Comparison of ENCODE assay signal across 16 cellular contexts in genomic region chr19:48982280-48982679, GRCh38. TPM values are rescaled to one million over a fixed set of nuclear protein-coding genes. Genes with fewer than 3 reads are reported as not detected.
DNase-seq lines count a peak whose midpoint lies in the region; ATAC-seq and TF ChIP-seq lines count a peak whose summit lies in the region.
"Had no signal": no experiment of that assay in that cellular context is flagged by ENCODE, and none has a peak within 500 bp of the region (broad histone marks: within the 10 kb centered on the region; RNA-seq: fewer than 3 reads in every experiment).

No MANE protein-coding gene starts in this region.

- DNase-seq in heart left ventricle (no peak), Right ventricle myocardium superior (no peak), HFFc6 (no peak), endodermal cell (peak; percentile 63), Karpas-422 (no peak), NCI-H2081 (lab: John Stamatoyannopoulos, UW) (no peak), foreskin melanocyte (no peak)
- DNase-seq: CD8-positive, alpha-beta T cell; MG63; NCI-H1092 treated with DMSO at 0.1 percent for 48 hours; NCI-H226; NCI-H526; NK-92 treated with Interleukin-12 subunit alpha and Interleukin-12 subunit beta, amount 100 ng/mL, for 24 hours; SIG-M5 had no signal

- H3K27ac ChIP-seq in heart left ventricle, result peak overlapping the region in 8 of 12 donors; percentile 28 to 66 (median 39)
- H3K27ac ChIP-seq in endodermal cell (ENCODE audit: low read depth, low read length), result no peak overlapping the region
- no peak overlapping the region for H3K27ac ChIP-seq in Karpas-422 (ENCODE audit: low read length)
- H3K27ac ChIP-seq: BLaER1 had no signal

- H3K4me3 Mint-ChIP-seq in HFFc6, result no peak overlapping the region
- H3K4me3 Mint-ChIP-seq in endodermal cell, result no peak overlapping the region
- H3K4me3 Mint-ChIP-seq in stimulated activated memory B cell treated with anti-CD40 and anti-IgM and Interleukin-4, amounts not matched to agents 10 μg/mL and 1 μg/mL and 100 μg/mL, for 72 hours, result no peak overlapping the region
- H3K4me3 Mint-ChIP-seq: CD8-positive, alpha-beta T cell had no signal

- H3K4me2 ChIP-seq in Karpas-422 (ENCODE audit: low read depth, low read length, poor library complexity, severe bottlenecking), result no peak overlapping the region
- H3K4me2 ChIP-seq: BLaER1 had no signal

- H3K4me1 Mint-ChIP-seq in HFFc6 (ENCODE audit: low read depth), result peaks cover 21% of the 10 kb centered on the region
- H3K4me1 Mint-ChIP-seq in endodermal cell, result no peaks in the 10 kb centered on the region
- H3K4me1 Mint-ChIP-seq in stimulated activated memory B cell treated with anti-CD40 and anti-IgM and Interleukin-4, amounts not matched to agents 10 μg/mL and 1 μg/mL and 100 μg/mL, for 72 hours, result peaks cover 26% of the 10 kb centered on the region

- H3K9me3 ChIP-seq in heart left ventricle (no peaks in the 10 kb centered on the region), endodermal cell (ENCODE audit: control insufficient read depth, low read length) (no peaks in the 10 kb centered on the region), Karpas-422 (ENCODE audit: low read length) (no peaks in the 10 kb centered on the region)
- H3K9me3 ChIP-seq: BLaER1, MG63 had no signal

- no peaks in the 10 kb centered on the region for H4K20me1 ChIP-seq in Karpas-422 (ENCODE audit: insufficient read depth, low read depth, low read length)
- H4K20me1 ChIP-seq: BLaER1 had no signal

- H3K9me2 ChIP-seq in Karpas-422 (replicated peaks; ENCODE audit: insufficient read depth, low read length), result no peaks in the 10 kb centered on the region

- WGBS in heart left ventricle, 4 donors, result 91 to 94% (median 92%) methylated on average over 8 to 9 of the region's 9 CpGs
- WGBS in endodermal cell (ENCODE audit: insufficient coverage in 1 of 2, insufficient read length in 1 of 2), 2 experiments, result 94 to 95% methylated on average over 7 to 9 of the region's 9 CpGs

- peaks cover 0 to 26% (median 14%) of the 10 kb centered on the region in 12 donors for H3K4me1 ChIP-seq in heart left ventricle
- H3K4me1 ChIP-seq in endodermal cell (ENCODE audit: control insufficient read depth, insufficient read depth, low read length), result no peaks in the 10 kb centered on the region
- no peaks in the 10 kb centered on the region for H3K4me1 ChIP-seq in Karpas-422 (ENCODE audit: low read length)

- no peak for TF ChIP-seq POLR2A in heart left ventricle (IDR thresholded peaks at IDR 0.05)

- peaks cover 36% of the 10 kb centered on the region for H3K36me3 Mint-ChIP-seq in HFFc6 (ENCODE audit: low read depth)
- peaks cover 69% of the 10 kb centered on the region for H3K36me3 Mint-ChIP-seq in endodermal cell (ENCODE audit: low read depth)
- H3K36me3 Mint-ChIP-seq in stimulated activated memory B cell treated with anti-CD40 and anti-IgM and Interleukin-4, amounts not matched to agents 10 μg/mL and 1 μg/mL and 100 μg/mL, for 72 hours, result peaks cover 58% of the 10 kb centered on the region

- H3K4me3 ChIP-seq in heart left ventricle, result no peak overlapping the region
- no peak overlapping the region for H3K4me3 ChIP-seq in endodermal cell (ENCODE audit: low read length)
- no peak overlapping the region for H3K4me3 ChIP-seq in Karpas-422 (ENCODE audit: low read length)
- H3K4me3 ChIP-seq: BLaER1, MG63 had no signal

- H3K27me3 Mint-ChIP-seq in HFFc6 (ENCODE audit: insufficient read depth) (no peaks in the 10 kb centered on the region; the same call in 1 of the 2 replicates), endodermal cell (ENCODE audit: insufficient read depth) (no peaks in the 10 kb centered on the region)
- no peaks in the 10 kb centered on the region for H3K27me3 Mint-ChIP-seq in stimulated activated memory B cell treated with anti-CD40 and anti-IgM and Interleukin-4, amounts not matched to agents 10 μg/mL and 1 μg/mL and 100 μg/mL, for 72 hours

- H3K79me2 ChIP-seq in Karpas-422 (ENCODE audit: low read length), result no peaks in the 10 kb centered on the region

- peaks cover 0 to 84% (median 78%) of the 10 kb centered on the region in 9 donors for H3K36me3 ChIP-seq in heart left ventricle
- H3K36me3 ChIP-seq in endodermal cell (ENCODE audit: control insufficient read depth, insufficient read depth, low read length), result peaks cover 67% of the 10 kb centered on the region
- peaks cover 45% of the 10 kb centered on the region for H3K36me3 ChIP-seq in Karpas-422 (ENCODE audit: insufficient read depth, low read length)

- H3K27me3 ChIP-seq in heart left ventricle, result no peaks in the 10 kb centered on the region
- H3K27me3 ChIP-seq in endodermal cell (ENCODE audit: control insufficient read depth, insufficient read depth, low read length, poor library complexity, severe bottlenecking), result no peaks in the 10 kb centered on the region
- H3K27me3 ChIP-seq in Karpas-422 (ENCODE audit: low read length), result no peaks in the 10 kb centered on the region
- H3K27me3 ChIP-seq: BLaER1, MG63 had no signal

- H3K9ac ChIP-seq in endodermal cell (ENCODE audit: extremely low read depth, low read length, poor library complexity, severe bottlenecking), result no peak overlapping the region
- no peak overlapping the region for H3K9ac ChIP-seq in Karpas-422 (ENCODE audit: low read length)
- H3K9ac ChIP-seq: BLaER1 had no signal

- no peak for TF ChIP-seq CTCF in heart left ventricle (IDR thresholded peaks at IDR 0.05)
- no peak for TF ChIP-seq CTCF in HFFc6 (IDR thresholded peaks at IDR 0.05)
- TF ChIP-seq CTCF in endodermal cell (conservative IDR thresholded peaks at IDR 0.05), result no peak

- H3K27ac Mint-ChIP-seq in HFFc6 (peak overlapping the region; percentile 53; the same call in 1 of the 2 replicates), endodermal cell (no peak overlapping the region)
- H3K27ac Mint-ChIP-seq in stimulated activated memory B cell treated with anti-CD40 and anti-IgM and Interleukin-4, amounts not matched to agents 10 μg/mL and 1 μg/mL and 100 μg/mL, for 72 hours, result peak overlapping the region; percentile 38
- H3K27ac Mint-ChIP-seq: CD8-positive, alpha-beta T cell had no signal

- intact Hi-C loops in heart left ventricle (cut with DNase I), result no loop called here
- intact Hi-C loops in Right ventricle myocardium superior (cut with DNase I), result no loop called here

- ATAC-seq in heart left ventricle (no peak), Right ventricle myocardium superior (ENCODE audit: poor library complexity) (no peak)
- no peak for ATAC-seq in stimulated activated memory B cell treated with anti-CD40 and anti-IgM and Interleukin-4, amounts not matched to agents 10 μg/mL and 1 μg/mL and 100 μg/mL, for 72 hours
- ATAC-seq: CD8-positive, alpha-beta T cell had no signal

- H3K9me3 Mint-ChIP-seq in HFFc6 (no peaks in the 10 kb centered on the region), endodermal cell (no peaks in the 10 kb centered on the region)
- peaks cover 2% of the 10 kb centered on the region for H3K9me3 Mint-ChIP-seq in stimulated activated memory B cell treated with anti-CD40 and anti-IgM and Interleukin-4, amounts not matched to agents 10 μg/mL and 1 μg/mL and 100 μg/mL, for 72 hours
- H3K9me3 Mint-ChIP-seq: CD8-positive, alpha-beta T cell had no signal

- no peak overlapping the region for H2AFZ ChIP-seq in Karpas-422 (ENCODE audit: low read length)

RNA-seq across cellular contexts. Expression of gene GYS1, which starts 10.8 kb away (rescaled TPM):
- total RNA-seq in heart left ventricle, result 100 to 1,000 TPM; 125 to 264 (median 173) TPM
- 100 to 1,000 TPM; 114 to 154 TPM for polyA plus RNA-seq in heart left ventricle
- 100 TPM for total RNA-seq in Right ventricle myocardium superior
- 10 to 100 TPM; 76.0 to 90.8 (median 87.5) TPM for total RNA-seq in HFFc6 (2021; fragmentation: NEBNext Ultra II Directional; extraction: Animal tissue kit (Norgen Biotek cat#: 25700))
- 10 to 100 TPM; 63.5 to 69.1 TPM for total RNA-seq in endodermal cell
- 34.7 TPM for polyA plus RNA-seq in endodermal cell (2013, experiment 1 of 2)
- 34.4 TPM for polyA plus RNA-seq in endodermal cell (2013, experiment 2 of 2)
- total RNA-seq in Karpas-422 (2014; rRNA removed; shearing (Covaris generic); ENCODE audit: low replicate concordance), result 39.0 and 42.6 TPM in 2 replicates

RNA-seq across cellular contexts. Expression of gene RUVBL2, which starts 11.4 kb away (rescaled TPM):
- 10 to 100 TPM; 41.4 to 93.9 (median 50.9) TPM for total RNA-seq in heart left ventricle
- 100 to 1,000 TPM in 1 of 2 donors, 10 to 100 TPM in 1; 68.0 to 109 TPM for polyA plus RNA-seq in heart left ventricle
- total RNA-seq in Right ventricle myocardium superior, result 41.7 TPM
- 100 to 1,000 TPM; 131 to 161 (median 159) TPM for total RNA-seq in HFFc6 (2021; fragmentation: NEBNext Ultra II Directional; extraction: Animal tissue kit (Norgen Biotek cat#: 25700))
- 100 to 1,000 TPM; 101 to 112 TPM for total RNA-seq in endodermal cell
- 71.4 TPM for polyA plus RNA-seq in endodermal cell (2013, experiment 1 of 2)
- 65.0 TPM for polyA plus RNA-seq in endodermal cell (2013, experiment 2 of 2)
- 107 and 298 TPM in 2 replicates for total RNA-seq in Karpas-422 (2014; rRNA removed; shearing (Covaris generic); ENCODE audit: low replicate concordance)

RNA-seq across cellular contexts. Expression of gene FTL, which starts 17.2 kb away (rescaled TPM):
- total RNA-seq in heart left ventricle (1,000 to 10,000 TPM in 4 of 9 donors, 100 to 1,000 TPM in 5; 484 to 6,770 (median 857) TPM), Right ventricle myocardium superior (748 TPM), endodermal cell (1,000 to 10,000 TPM; 1,784 to 3,181 TPM)
- 1,000 to 10,000 TPM in 1 of 2 donors, 100 to 1,000 TPM in 1; 836 to 1,542 TPM for polyA plus RNA-seq in heart left ventricle
- total RNA-seq in HFFc6 (2021; fragmentation: NEBNext Ultra II Directional; extraction: Animal tissue kit (Norgen Biotek cat#: 25700)), result 1,000 to 10,000 TPM; 2,438 to 4,450 (median 3,824) TPM
- polyA plus RNA-seq in endodermal cell (2013, experiment 1 of 2), result 1,418 TPM
- 1,365 TPM for polyA plus RNA-seq in endodermal cell (2013, experiment 2 of 2)
- total RNA-seq in Karpas-422 (2014; rRNA removed; shearing (Covaris generic); ENCODE audit: low replicate concordance), result 6,036 and 6,638 TPM in 2 replicates

RNA-seq across cellular contexts. Expression of gene BAX, which starts 27.6 kb away (rescaled TPM):
- 10 to 100 TPM; 17.9 to 68.4 (median 23.1) TPM for total RNA-seq in heart left ventricle
- polyA plus RNA-seq in heart left ventricle, result 10 to 100 TPM; 21.1 to 34.4 TPM
- total RNA-seq in Right ventricle myocardium superior, result 21.5 TPM
- total RNA-seq in HFFc6 (2021; fragmentation: NEBNext Ultra II Directional; extraction: Animal tissue kit (Norgen Biotek cat#: 25700)), result 100 to 1,000 TPM; 223 to 260 (median 244) TPM
- total RNA-seq in endodermal cell, result 100 to 1,000 TPM; 172 to 184 TPM
- polyA plus RNA-seq in endodermal cell (2013, experiment 1 of 2), result 129 TPM
- polyA plus RNA-seq in endodermal cell (2013, experiment 2 of 2), result 117 TPM
- total RNA-seq in Karpas-422 (2014; rRNA removed; shearing (Covaris generic); ENCODE audit: low replicate concordance), result 93.8 and 164 TPM in 2 replicates

RNA-seq across cellular contexts. Expression of gene LHB, which starts 34.6 kb away (rescaled TPM):
- total RNA-seq in heart left ventricle (not detected), Right ventricle myocardium superior (not detected), endodermal cell (under 1 TPM in 1 of 2 donors, not detected in 1; 0.59 TPM)
- polyA plus RNA-seq in heart left ventricle, result not detected
- total RNA-seq in HFFc6 (2021; fragmentation: NEBNext Ultra II Directional; extraction: Animal tissue kit (Norgen Biotek cat#: 25700)), result under 1 TPM in 1 of 6 experiments, not detected in 5; 0.46 TPM
- not detected for polyA plus RNA-seq in endodermal cell (2013, experiment 1 of 2)
- polyA plus RNA-seq in endodermal cell (2013, experiment 2 of 2), result not detected
- not detected in 2 replicates for total RNA-seq in Karpas-422 (2014; rRNA removed; shearing (Covaris generic); ENCODE audit: low replicate concordance)
- total RNA-seq: CD8-positive, alpha-beta T cell had no signal

Comparison
In these comparisons a context has a peak if more than half of its experiments do, and no peak if none do; other contexts are left out.
1. H3K27ac ChIP-seq: peak in heart left ventricle (8 of 12); none in endodermal cell (single experiment) and Karpas-422 (single experiment).